Comparison of ENCODE assay signal across 13 cellular contexts in genomic region chr3:150082898-150083652, GRCh38.
A peak's percentile ranks its signal among the peaks of the same experiment; 100 is the strongest.
DNase-seq lines count a peak whose midpoint lies in the region; ATAC-seq, FAIRE-seq and TF ChIP-seq lines count a peak whose summit lies in the region.
"Had no signal": no experiment of that assay in that cellular context is flagged by ENCODE, and none has a peak within 500 bp of the region (broad histone marks: within the 10 kb centered on the region; RNA-seq: fewer than 3 reads in every experiment).

No MANE protein-coding gene starts in this region.

- no peak overlapping the region for H3K4me2 ChIP-seq in HepG2 (ENCODE audit: low read depth, low read length)

- H3K4me3 Mint-ChIP-seq in nephron progenitor cell (no peak overlapping the region), natural killer cell (no peak overlapping the region)
- H3K4me3 Mint-ChIP-seq: activated T-cell treated with anti-CD3 and anti-CD28 coated beads, Interleukin-2, amount 50 U/mL, for 24 hours had no signal

- FAIRE-seq in HepG2 (lab: Jason Lieb, UNC) = no peak

- H3K36me3 ChIP-seq in HepG2 (replicated peaks in 1 of 2; ENCODE audit: control insufficient read depth in 1 of 2, insufficient read depth in 2 of 2, low read length in 2 of 2) = no peaks in the 10 kb centered on the region
- no peaks in the 10 kb centered on the region for H3K36me3 ChIP-seq in right lobe of liver
- H3K36me3 ChIP-seq: adrenal gland, upper lobe of left lung had no signal

- no peak overlapping the region for H3K4me3 ChIP-seq in HepG2 (replicated peaks in 1 of 3; ENCODE audit: insufficient read depth in 1 of 3, low read depth in 2 of 3, low read length in 3 of 3)
- H3K4me3 ChIP-seq in right lobe of liver = no peak overlapping the region
- H3K4me3 ChIP-seq: adrenal gland had no signal

- H3K27ac Mint-ChIP-seq in nephron progenitor cell = peak overlapping the region; percentile 58
- H3K27ac Mint-ChIP-seq in natural killer cell = no peak overlapping the region
- H3K27ac Mint-ChIP-seq: activated T-cell treated with anti-CD3 and anti-CD28 coated beads, Interleukin-2, amount 50 U/mL, for 24 hours had no signal

- no peak for TF ChIP-seq POLR2A in HepG2 (IDR thresholded peaks at IDR 0.05; ENCODE audit: insufficient read depth in 1 of 2, low read depth in 2 of 2, low read length in 2 of 2)
- no peak for TF ChIP-seq POLR2A in right lobe of liver (IDR thresholded peaks at IDR 0.05)

- no peak overlapping the region for H3K9ac ChIP-seq in HepG2 (ENCODE audit: insufficient read depth, low read depth, low read length)

- BruUV-seq in HepG2 (replicated peaks; lab: Mats Ljungman, UMichigan) = no TSS peak

- WGBS in HepG2 (ENCODE audit: low lambda C conversion rate) = 30% methylated on average over 2 of the region's 2 CpGs
- 53% methylated on average over 2 of the region's 2 CpGs for WGBS in right lobe of liver (ENCODE audit: insufficient coverage, low coverage, low lambda C conversion rate, missing lambda C conversion rate)

- H3K27me3 ChIP-seq in HepG2 (ENCODE audit: control insufficient read depth in 1 of 2, insufficient read depth in 2 of 2, low read length in 2 of 2) (no peaks in the 10 kb centered on the region), right lobe of liver (no peaks in the 10 kb centered on the region)
- H3K27me3 ChIP-seq: upper lobe of left lung had no signal

- TF ChIP-seq CTCF in HepG2 (CRISPR knock-in tag; IDR thresholded peaks at IDR 0.05) (no peak), right lobe of liver (IDR thresholded peaks at IDR 0.05) (no peak), nephron progenitor cell (IDR thresholded peaks at IDR 0.05) (no peak), natural killer cell (IDR thresholded peaks at IDR 0.05) (no peak)

- H2AFZ ChIP-seq in HepG2 (ENCODE audit: low read length) = no peak overlapping the region

- no peak for ATAC-seq in HepG2
- ATAC-seq in right lobe of liver = no peak
- ATAC-seq in natural killer cell = no peak
- ATAC-seq: activated CD4-positive, CD25-positive, alpha-beta regulatory T cell treated with anti-CD3 and anti-CD28 coated beads, Interleukin-2, amount 50 U/mL, for 24 hours had no signal

- no peaks in the 10 kb centered on the region for H3K79me2 ChIP-seq in HepG2 (ENCODE audit: insufficient read depth, low read length)

- H3K4me1 ChIP-seq in HepG2 (ENCODE audit: insufficient read depth, low read length) (no peaks in the 10 kb centered on the region), right lobe of liver (no peaks in the 10 kb centered on the region)

- CTCF ChIA-PET in HepG2 (lab: Yijun Ruan, JAX; ENCODE audit: low intra/inter-chr PET ratio, low total read pairs) = no interaction called here

- TF ChIP-seq RAD21 in HepG2 (CRISPR knock-in tag; IDR thresholded peaks at IDR 0.05) = no peak

- no peak for TF ChIP-seq EP300 in HepG2 (IDR thresholded peaks at IDR 0.05; ENCODE audit: low read depth in 2 of 2, low read length in 2 of 2)
- no peak for TF ChIP-seq EP300 in HepG2 (CRISPR knock-in tag; IDR thresholded peaks at IDR 0.05; ENCODE audit: borderline replicate concordance)

- in situ Hi-C loops in HepG2 (cut with HindIII; ENCODE audit: extremely low pct_ligation_motif_present, low pct_unique_long_range_greater_than_20kb) = no loop called here

- H4K20me1 ChIP-seq in HepG2 (ENCODE audit: insufficient read depth, low read length) = no peaks in the 10 kb centered on the region

- H3K36me3 Mint-ChIP-seq in nephron progenitor cell (ENCODE audit: low read depth) (no peaks in the 10 kb centered on the region), natural killer cell (no peaks in the 10 kb centered on the region)

- H3K27me3 Mint-ChIP-seq in nephron progenitor cell (ENCODE audit: low read depth, poor library complexity) (peaks cover 7% of the 10 kb centered on the region), natural killer cell (ENCODE audit: low read depth in 2 of 2) (peaks cover 0 to 5% of the 10 kb centered on the region in 2 donors)

- POLR2A ChIA-PET in HepG2 (lab: Yijun Ruan, JAX) = no interaction called here

- intact Hi-C loops in HepG2 (cut with micrococcal nuclease; ENCODE audit: unreplicated experiment) = no loop called here
- intact Hi-C loops in right lobe of liver (cut with DNase I) = no loop called here
- intact Hi-C loops in natural killer cell (cut with micrococcal nuclease) = no loop called here

- H3K9me3 ChIP-seq in HepG2 (ENCODE audit: low read length) (no peaks in the 10 kb centered on the region), right lobe of liver (no peaks in the 10 kb centered on the region)
- H3K9me3 ChIP-seq: adrenal gland, upper lobe of left lung had no signal

- H3K27ac ChIP-seq in HepG2 (ENCODE audit: extremely low read length, insufficient read depth, low read length) (no peak overlapping the region), right lobe of liver (no peak overlapping the region), epithelial cell of prostate (peak overlapping the region; percentile 73)
- H3K27ac ChIP-seq: adrenal gland, upper lobe of left lung had no signal

- DNase-seq in HepG2 (ENCODE audit: low spot score) (no peak), right lobe of liver (no peak), epithelial cell of prostate (ENCODE audit: low read depth, low spot score) (no peak), nephron progenitor cell (no peak), NCI-H2196 (lab: John Stamatoyannopoulos, UW; ENCODE audit: unreplicated experiment) (no peak), natural killer cell (no peak), HT-29 (ENCODE audit: low spot score) (no peak), NCI-H526 treated with DMSO at 0.1 percent for 48 hours (lab: John Stamatoyannopoulos, UW) (no peak)
- DNase-seq: activated T-cell treated with anti-CD3 and anti-CD28 coated beads, Interleukin-2, amount 50 U/mL, for 24 hours; adrenal gland; NCI-H524 treated with DMSO at 0.1 percent for 48 hours; upper lobe of left lung had no signal

- peaks cover 4% of the 10 kb centered on the region for H3K9me3 Mint-ChIP-seq in nephron progenitor cell
- no peaks in the 10 kb centered on the region for H3K9me3 Mint-ChIP-seq in natural killer cell
- H3K9me3 Mint-ChIP-seq: activated T-cell treated with anti-CD3 and anti-CD28 coated beads, Interleukin-2, amount 50 U/mL, for 24 hours had no signal

- H3K4me1 Mint-ChIP-seq in nephron progenitor cell (peaks cover 34% of the 10 kb centered on the region), natural killer cell (no peaks in the 10 kb centered on the region)

TF ChIP-seq in HepG2, 621 proteins besides CTCF, POLR2A, EP300 and RAD21:
- TF ChIP-seq NCOA1 (CRISPR knock-in tag; IDR thresholded peaks at IDR 0.05) (no peak), ZNF629 (CRISPR knock-in tag; conservative IDR thresholded peaks at IDR 0.05) (0 out of 2 replicates have a peak, but pooled peaks have one; percentile 22)
